Comparison of ENCODE assay signal across 12 cellular contexts in the genomic region with DNA sequence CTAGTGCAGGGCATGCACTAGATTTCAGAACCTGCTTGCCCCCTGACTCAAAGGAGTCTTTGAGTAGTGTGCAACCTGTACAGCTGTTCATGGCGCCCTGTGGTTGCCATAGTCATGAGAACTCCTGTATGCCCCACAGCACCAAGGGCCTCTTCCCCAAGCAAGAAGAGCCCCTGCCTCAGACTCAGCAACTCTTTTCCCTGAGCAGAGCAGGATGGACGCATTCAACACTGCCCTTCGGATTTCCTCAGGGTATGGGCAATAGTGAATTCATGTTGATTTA.
DNase-seq lines count a peak whose midpoint lies in the region; ATAC-seq and TF ChIP-seq lines count a peak whose summit lies in the region.
"Had no signal": no experiment of that assay in that cellular context is flagged by ENCODE, and none has a peak within 500 bp of the region (broad histone marks: within the 10 kb centered on the region; RNA-seq: fewer than 3 reads in every experiment).

No MANE protein-coding gene starts in this region.

- H3K27ac ChIP-seq in adipose tissue (ENCODE audit: low read depth, low read length) (peak overlapping the region; percentile 31), lung (ENCODE audit: low read depth in 1 of 2, low read length in 1 of 2) (peak overlapping the region; percentile 55 to 60), thoracic aorta (peak overlapping the region in 1 of 2 donors; percentile 80)

- H3K4me3 ChIP-seq in lung, result no peak overlapping the region
- peak overlapping the region; percentile 66 for H3K4me3 ChIP-seq in thoracic aorta
- H3K4me3 ChIP-seq: prostate gland had no signal

- 79 to 94% (median 85%) methylated on average over 3 of the region's 3 CpGs for WGBS in adipose tissue, 3 donors
- WGBS in lung, 2 donors, result 95 to 96% methylated on average over 3 of the region's 3 CpGs

- H3K27me3 ChIP-seq in lung (ENCODE audit: control insufficient read depth, insufficient read depth) (no peaks in the 10 kb centered on the region), thoracic aorta (replicated peaks; ENCODE audit: insufficient read depth) (no peaks in the 10 kb centered on the region)

- no peak for ATAC-seq in lung (ENCODE audit: insufficient read depth, low FRiP score)
- ATAC-seq in thoracic aorta (ENCODE audit: insufficient number of reproducible peaks, low FRiP score, low read depth), result no peak
- ATAC-seq: stimulated activated naive CD8-positive, alpha-beta T cell treated with anti-CD3 and anti-CD28 coated beads, Interleukin-15, amount 100 ng/mL, for 72 hours had no signal

- H3K9me3 ChIP-seq in lung (ENCODE audit: control insufficient read depth in 2 of 2, insufficient read depth in 1 of 2, low read length in 1 of 2) (no peaks in the 10 kb centered on the region), thoracic aorta (no peaks in the 10 kb centered on the region)
- H3K9me3 ChIP-seq: prostate gland had no signal

- no peak for TF ChIP-seq CTCF in lung (IDR thresholded peaks at IDR 0.05; ENCODE audit: control extremely low read depth, extremely low read depth)
- TF ChIP-seq CTCF in thoracic aorta (IDR thresholded peaks at IDR 0.05), result no peak

- DNase-seq in NCI-H748 (lab: John Stamatoyannopoulos, UW; ENCODE audit: unreplicated experiment) (peak; percentile 3), NCI-H748 treated with DMSO at 0.1 percent for 48 hours (lab: John Stamatoyannopoulos, UW) (no peak), lung (ENCODE audit: low spot score) (no peak), thoracic aorta (ENCODE audit: low spot score) (no peak), AML-193 (lab: John Stamatoyannopoulos, UW) (no peak), DMS79 treated with DMSO at 0.1 percent for 48 hours (lab: John Stamatoyannopoulos, UW) (no peak), GM03348 (ENCODE audit: low spot score) (no peak)
- DNase-seq: activated CD4-positive, alpha-beta memory T cell treated with anti-CD3 and anti-CD28 coated beads for 36 hours; activated effector memory CD4-positive, alpha-beta T cell treated with Interleukin-2 at 50 U/mL for 16 hours; stimulated activated naive CD8-positive, alpha-beta T cell treated with anti-CD3 and anti-CD28 coated beads, Interleukin-15, amount 100 ng/mL, for 72 hours had no signal

- H3K36me3 ChIP-seq in lung (ENCODE audit: control insufficient read depth in 2 of 2, insufficient read depth in 2 of 2, low read length in 2 of 2) (no peaks in the 10 kb centered on the region), thoracic aorta (no peaks in the 10 kb centered on the region)
- H3K36me3 ChIP-seq: prostate gland had no signal

- H3K4me1 ChIP-seq in lung (ENCODE audit: control insufficient read depth in 2 of 2, insufficient read depth in 2 of 2, low read length in 2 of 2) (peaks cover 16% of the 10 kb centered on the region in 2 donors), thoracic aorta (ENCODE audit: control insufficient read depth in 1 of 2, low read depth in 2 of 2) (peaks cover 15 to 21% of the 10 kb centered on the region in 2 donors)
- H3K4me1 ChIP-seq: prostate gland had no signal
